In the genomic region with DNA sequence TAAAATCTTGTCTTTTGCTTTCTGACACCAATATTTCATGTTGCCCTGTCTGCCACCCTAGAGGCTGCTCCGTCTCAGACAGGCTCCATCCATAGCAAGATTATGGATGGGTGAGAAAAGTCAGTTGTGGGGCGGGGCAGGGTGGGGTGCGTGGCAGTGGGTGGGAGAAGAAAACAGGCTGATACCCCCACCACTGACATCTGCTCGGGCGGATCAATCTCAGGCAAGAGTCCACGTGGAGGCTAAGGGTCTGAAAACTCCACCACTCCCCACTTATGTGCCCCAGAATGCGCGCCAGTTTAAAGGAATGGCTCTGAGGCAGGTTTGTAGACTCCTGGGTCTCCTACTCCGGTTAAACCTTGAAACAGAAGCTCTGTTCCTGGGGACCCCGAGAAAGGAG, we compare ENCODE assay signal across 21 cellular contexts.
"Had no signal": no experiment of that assay in that cellular context is flagged by ENCODE, and none has a peak within 500 bp of the region (broad histone marks: within the 10 kb centered on the region; RNA-seq: fewer than 3 reads in every experiment).

No MANE protein-coding gene starts in this region.

- H3K4me1 ChIP-seq: suprapubic skin, uterus had no signal

- H3K4me3 ChIP-seq: hepatocyte, left ventricle myocardium inferior, neural progenitor cell, ovary, right atrium auricular region, right lobe of liver, smooth muscle cell, suprapubic skin, thoracic aorta, tibial artery, uterus had no signal

- H3K27ac Mint-ChIP-seq: memory B cell; naive thymus-derived CD8-positive, alpha-beta T cell; nephron progenitor cell; neural progenitor cell; progenitor cell of endocrine pancreas; stimulated activated naive CD8-positive, alpha-beta T cell treated with anti-CD3 and anti-CD28 coated beads, Interleukin-15, Interleukin-2, amounts not matched to agents 100 ng/mL and 50 ng/mL, for 24 hours; type B pancreatic cell had no signal

- H2AFZ ChIP-seq: hepatocyte, neural progenitor cell had no signal

- H3K27me3 Mint-ChIP-seq: memory B cell; naive thymus-derived CD8-positive, alpha-beta T cell; progenitor cell of endocrine pancreas; stimulated activated naive CD8-positive, alpha-beta T cell treated with anti-CD3 and anti-CD28 coated beads, Interleukin-15, Interleukin-2, amounts not matched to agents 100 ng/mL and 50 ng/mL, for 24 hours; type B pancreatic cell had no signal

- ATAC-seq: naive thymus-derived CD8-positive, alpha-beta T cell; right lobe of liver had no signal

- H3K4me2 ChIP-seq: hepatocyte, neural progenitor cell, smooth muscle cell had no signal

- DNase-seq: islet precursor cell; left ventricle myocardium inferior; naive thymus-derived CD8-positive, alpha-beta T cell; nephron progenitor cell; ovary; right lobe of liver; stimulated activated CD4-positive, alpha-beta T cell treated with anti-CD3 and anti-CD28 coated beads, Interleukin-2, amount 100 ng/mL, for 24 hours; stimulated activated CD4-positive, alpha-beta T cell treated with anti-CD3 and anti-CD28 coated beads, Interleukin-4, amount 100 ng/mL, for 1 hour; stimulated activated naive CD4-positive, alpha-beta T cell; tibial artery; uterus had no signal

- H3K27ac ChIP-seq: hepatocyte, left ventricle myocardium inferior, neural progenitor cell, ovary, right atrium auricular region, right lobe of liver, suprapubic skin, thoracic aorta, tibial artery, uterus had no signal

- H3K4me3 Mint-ChIP-seq: memory B cell; naive thymus-derived CD8-positive, alpha-beta T cell; nephron progenitor cell; neural progenitor cell; stimulated activated naive CD8-positive, alpha-beta T cell treated with anti-CD3 and anti-CD28 coated beads, Interleukin-15, Interleukin-2, amounts not matched to agents 100 ng/mL and 50 ng/mL, for 24 hours; type B pancreatic cell had no signal

- H3K9ac ChIP-seq: neural progenitor cell had no signal

- H3K36me3 ChIP-seq: left ventricle myocardium inferior, neural progenitor cell, ovary, right atrium auricular region, right lobe of liver, suprapubic skin, thoracic aorta, tibial artery, uterus had no signal

- H3K36me3 Mint-ChIP-seq: type B pancreatic cell had no signal

- H3K9me3 ChIP-seq: left ventricle myocardium inferior, ovary, right atrium auricular region, right lobe of liver, suprapubic skin, thoracic aorta, tibial artery, uterus had no signal

- H3K9me3 Mint-ChIP-seq: naive thymus-derived CD8-positive, alpha-beta T cell; neural progenitor cell; stimulated activated naive CD8-positive, alpha-beta T cell treated with anti-CD3 and anti-CD28 coated beads, Interleukin-15, Interleukin-2, amounts not matched to agents 100 ng/mL and 50 ng/mL, for 24 hours; type B pancreatic cell had no signal

- H3K27me3 ChIP-seq: hepatocyte, neural progenitor cell, ovary, right atrium auricular region, right lobe of liver, suprapubic skin, tibial artery, uterus had no signal
